Comparison of ENCODE assay signal across 10 cellular contexts in genomic region chr17:15213381-15214087, GRCh38. TPM values are rescaled to one million over a fixed set of nuclear protein-coding genes. Genes with fewer than 3 reads are reported as not detected.
DNase-seq lines count a peak whose midpoint lies in the region; ATAC-seq and TF ChIP-seq lines count a peak whose summit lies in the region.
"Had no signal": no experiment of that assay in that cellular context is flagged by ENCODE, and none has a peak within 500 bp of the region (broad histone marks: within the 10 kb centered on the region; RNA-seq: fewer than 3 reads in every experiment).

No MANE protein-coding gene starts in this region.

- ATAC-seq in HG03175 (IDR thresholded peaks at IDR 0.05; ENCODE audit: unreplicated experiment) (no peak), GM18867 (IDR thresholded peaks at IDR 0.05; ENCODE audit: unreplicated experiment) (no peak), HG02970 (IDR thresholded peaks at IDR 0.05; ENCODE audit: low FRiP score, unreplicated experiment) (no peak)

- H3K14ac ChIP-seq in neuronal stem cell (ENCODE audit: low read length) = no peak overlapping the region

- H3K9me3 ChIP-seq in neuronal stem cell (replicated peaks in 1 of 2; ENCODE audit: control insufficient read depth in 2 of 2, insufficient read depth in 1 of 2, low read depth in 1 of 2, low read length in 2 of 2) = no peaks in the 10 kb centered on the region

- H3K27me3 ChIP-seq in dorsolateral prefrontal cortex = no peaks in the 10 kb centered on the region
- no peaks in the 10 kb centered on the region for H3K27me3 ChIP-seq in neuronal stem cell (ENCODE audit: control insufficient read depth in 3 of 3, insufficient read depth in 3 of 3, low read depth in 1 of 3, low read length in 3 of 3)
- H3K27me3 ChIP-seq: BLaER1 treated with 17β-estradiol and CSF1 and Interleukin-3, amounts not matched to agents 10 nM and 100 nM had no signal

- no peak overlapping the region for H2AK5ac ChIP-seq in neuronal stem cell (ENCODE audit: low read depth, low read length)

- H4K91ac ChIP-seq in neuronal stem cell (ENCODE audit: low read depth, low read length, poor library complexity) = no peak overlapping the region

- no peak overlapping the region for H4K8ac ChIP-seq in neuronal stem cell (ENCODE audit: low read depth, low read length)

- TF ChIP-seq CTCF in dorsolateral prefrontal cortex (IDR thresholded peaks at IDR 0.05 in 54 of 56, conservative IDR thresholded peaks at IDR 0.05 in 2 of 56; ENCODE audit: low read depth in 1 of 56, partially characterized antibody in 56 of 56) = peak in 51 of 56 donors; percentile 14 to 64 (median 43)

- no peak overlapping the region for H3K4me2 ChIP-seq in neuronal stem cell (ENCODE audit: insufficient read depth, low read length, poor library complexity, severe bottlenecking)
- H3K4me2 ChIP-seq: BLaER1 treated with 17β-estradiol and CSF1 and Interleukin-3, amounts not matched to agents 10 nM and 100 nM had no signal

- H3K79me1 ChIP-seq in neuronal stem cell (ENCODE audit: low read depth, low read length) = no peaks in the 10 kb centered on the region

- H2BK5ac ChIP-seq in neuronal stem cell (ENCODE audit: low read length) = no peak overlapping the region

- no peak overlapping the region for H3K4me3 ChIP-seq in dorsolateral prefrontal cortex
- H3K4me3 ChIP-seq in neuronal stem cell (ENCODE audit: low read length in 2 of 2) = no peak overlapping the region
- H3K4me3 ChIP-seq: BLaER1 treated with 17β-estradiol and CSF1 and Interleukin-3, amounts not matched to agents 10 nM and 100 nM had no signal

- no peak overlapping the region for H3K9ac ChIP-seq in neuronal stem cell (ENCODE audit: low read depth, low read length, poor library complexity)
- H3K9ac ChIP-seq: BLaER1 treated with 17β-estradiol and CSF1 and Interleukin-3, amounts not matched to agents 10 nM and 100 nM had no signal

- H3K27ac ChIP-seq in dorsolateral prefrontal cortex (no peak overlapping the region), neuronal stem cell (replicated peaks; ENCODE audit: low read length) (no peak overlapping the region)
- H3K27ac ChIP-seq: BLaER1 treated with 17β-estradiol and CSF1 and Interleukin-3, amounts not matched to agents 10 nM and 100 nM had no signal

- H3K4me1 ChIP-seq in neuronal stem cell (ENCODE audit: control insufficient read depth in 2 of 2, insufficient read depth in 1 of 2, low read depth in 1 of 2, low read length in 2 of 2) = peaks cover 0 to 3% of the 10 kb centered on the region in 2 donors
- H3K4me1 ChIP-seq: BLaER1 treated with 17β-estradiol and CSF1 and Interleukin-3, amounts not matched to agents 10 nM and 100 nM had no signal

- DNase-seq in NCI-H748 (lab: John Stamatoyannopoulos, UW; ENCODE audit: unreplicated experiment) (peak; percentile 7), NCI-H748 treated with DMSO at 0.1 percent for 48 hours (lab: John Stamatoyannopoulos, UW) (no peak), NCI-H1105 (lab: John Stamatoyannopoulos, UW) (peak; percentile 11), dorsolateral prefrontal cortex (no peak), neuronal stem cell (ENCODE audit: low spot score) (peak; percentile 35)
- DNase-seq: activated CD4-positive, alpha-beta T cell treated with anti-CD3 and anti-CD28 coated beads, Interleukin-2, amount 50 U/mL, for 1 hour had no signal

- H2BK12ac ChIP-seq in neuronal stem cell (ENCODE audit: low read length) = no peak overlapping the region

- no peak overlapping the region for H3K18ac ChIP-seq in neuronal stem cell (ENCODE audit: low read length)

- intact Hi-C loops in dorsolateral prefrontal cortex (cut with DNase I) = no loop called here

- H3K23ac ChIP-seq in neuronal stem cell (ENCODE audit: low read depth, low read length, poor library complexity) = no peak overlapping the region

- no peaks in the 10 kb centered on the region for H3K36me3 ChIP-seq in neuronal stem cell (replicated peaks in 1 of 2; ENCODE audit: control insufficient read depth in 2 of 2, insufficient read depth in 2 of 2, low read length in 2 of 2)
- H3K36me3 ChIP-seq: BLaER1 treated with 17β-estradiol and CSF1 and Interleukin-3, amounts not matched to agents 10 nM and 100 nM had no signal

- H2BK120ac ChIP-seq in neuronal stem cell (ENCODE audit: low read depth, low read length) = no peak overlapping the region

- no peak overlapping the region for H2BK15ac ChIP-seq in neuronal stem cell (ENCODE audit: low read length)

- WGBS in neuronal stem cell (ENCODE audit: extremely low coverage in 2 of 2, insufficient read length in 2 of 2, insufficient replicate concordance in 1 of 2), 2 donors = no CpG with 5 or more reads among the region's 5 CpGs

- H3K4ac ChIP-seq in neuronal stem cell (ENCODE audit: low read length) = no peak overlapping the region

- H2AFZ ChIP-seq in neuronal stem cell (ENCODE audit: low read length) = no peak overlapping the region

RNA-seq across cellular contexts. Expression of gene PMP22, which starts 51.6 kb away (rescaled TPM):
- 100 to 1,000 TPM in 76 of 120 experiments, 10 to 100 TPM in 44; 40.1 to 373 (median 122) TPM for total RNA-seq in dorsolateral prefrontal cortex
- 8.6 TPM for polyA plus RNA-seq in neuronal stem cell (2013, experiment 1 of 2)
- polyA plus RNA-seq in neuronal stem cell (2013, experiment 2 of 2) = 8.7 TPM

Comparison
In these comparisons a context has a peak if more than half of its experiments do, and no peak if none do; other contexts are left out.
1. DNase-seq: peak in NCI-H748 (single experiment), NCI-H1105 (single experiment) and neuronal stem cell (single experiment); none in NCI-H748 treated with DMSO at 0.1 percent for 48 hours (single experiment) and dorsolateral prefrontal cortex (0 of 10).